8 cellular contexts compared by ENCODE assay signal in the genomic region with DNA sequence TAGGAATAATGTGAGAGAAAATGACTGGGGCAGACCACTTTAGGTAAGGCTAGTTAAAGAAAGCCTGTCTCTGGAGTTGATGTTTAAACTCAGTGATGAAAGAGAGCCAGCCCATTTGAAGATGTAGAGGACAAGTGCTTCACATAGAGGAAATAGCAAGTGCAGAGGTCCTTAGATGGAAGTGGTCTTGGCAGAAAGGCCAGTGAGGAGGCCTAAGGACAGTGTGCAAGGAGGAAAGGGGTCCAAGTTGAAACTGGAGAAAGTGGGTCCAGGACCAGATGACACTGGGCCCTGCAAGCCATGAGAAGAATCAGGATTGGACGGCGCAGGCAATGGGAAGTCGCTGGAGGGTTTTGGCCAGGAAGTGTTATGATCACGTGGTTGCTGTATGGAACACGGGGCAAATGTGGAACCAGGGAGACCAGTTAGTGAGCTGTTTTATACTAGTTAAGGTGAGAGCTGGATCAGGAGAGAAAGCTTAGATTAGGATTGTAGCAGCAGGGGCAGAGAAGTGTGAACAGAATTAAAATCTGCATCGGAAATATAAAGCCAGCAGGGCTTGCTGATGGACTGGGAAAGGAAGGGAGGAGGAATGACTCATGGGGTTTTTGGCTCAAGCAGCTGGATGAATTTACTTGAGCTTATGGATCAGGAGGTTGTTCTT. TPM values are rescaled to one million over a fixed set of nuclear protein-coding genes. Genes with fewer than 3 reads are reported as not detected.
DNase-seq lines count a peak whose midpoint lies in the region; ATAC-seq and TF ChIP-seq lines count a peak whose summit lies in the region.

No MANE protein-coding gene starts in this region.

- no peaks in the 10 kb centered on the region for H3K9me3 Mint-ChIP-seq in CD4-positive, CD25-positive, alpha-beta regulatory T cell

- H3K4me3 ChIP-seq in CD4-positive, CD25-positive, alpha-beta regulatory T cell (ENCODE audit: low read depth, low read length): no peak overlapping the region
- H3K4me3 ChIP-seq in HFF-Myc (replicated peaks; ENCODE audit: low read depth, low read length): no peak overlapping the region

- peak overlapping the region in 1 of 4 donors; percentile 33 for H3K4me3 Mint-ChIP-seq in CD4-positive, CD25-positive, alpha-beta regulatory T cell

- H3K27ac ChIP-seq in CD4-positive, CD25-positive, alpha-beta regulatory T cell (ENCODE audit: insufficient read depth, low read length, poor library complexity, severe bottlenecking): no peak overlapping the region
- peak overlapping the region; percentile 42 for H3K27ac ChIP-seq in VCaP

- DNase-seq in CD4-positive, CD25-positive, alpha-beta regulatory T cell: no peak
- DNase-seq in HFF-Myc (ENCODE audit: extremely low read depth, low read depth) (peak; percentile 62), fibroblast of the conjunctiva (ENCODE audit: low read depth) (peak; percentile 63), sciatic nerve (ENCODE audit: low spot score) (peak; percentile 62), NCI-H1048 (lab: John Stamatoyannopoulos, UW) (no peak), NK-92 (lab: John Stamatoyannopoulos, UW; ENCODE audit: unreplicated experiment) (no peak)
- no peak for DNase-seq in stimulated activated CD4-positive, alpha-beta T cell treated with anti-CD3 and anti-CD28 coated beads, Interleukin-15, amount 100 ng/mL, for 24 hours

- no peaks in the 10 kb centered on the region for H3K4me1 ChIP-seq in CD4-positive, CD25-positive, alpha-beta regulatory T cell (ENCODE audit: control insufficient read depth, insufficient read depth, low read length, poor library complexity, severe bottlenecking)

- intact Hi-C loops in sciatic nerve (cut with DNase I): no loop called here

- peaks cover 40 to 52% (median 41%) of the 10 kb centered on the region in 4 donors for H3K4me1 Mint-ChIP-seq in CD4-positive, CD25-positive, alpha-beta regulatory T cell

- no peaks in the 10 kb centered on the region for H3K27me3 Mint-ChIP-seq in CD4-positive, CD25-positive, alpha-beta regulatory T cell

- peak overlapping the region; percentile 52 to 88 (median 59) for H3K27ac Mint-ChIP-seq in CD4-positive, CD25-positive, alpha-beta regulatory T cell

- peaks cover 3% of the 10 kb centered on the region for H3K36me3 ChIP-seq in CD4-positive, CD25-positive, alpha-beta regulatory T cell (ENCODE audit: control insufficient read depth, insufficient read depth, low read length)

- peaks cover 2% of the 10 kb centered on the region for H3K36me3 Mint-ChIP-seq in CD4-positive, CD25-positive, alpha-beta regulatory T cell

- ATAC-seq in CD4-positive, CD25-positive, alpha-beta regulatory T cell (ENCODE audit: low read depth in 2 of 2): no peak
- peak; percentile 70 for ATAC-seq in sciatic nerve

- H3K9me3 ChIP-seq in CD4-positive, CD25-positive, alpha-beta regulatory T cell (ENCODE audit: control insufficient read depth in 2 of 2, low read length in 2 of 2): no peaks in the 10 kb centered on the region

- no peak for TF ChIP-seq CTCF in HFF-Myc (IDR thresholded peaks at IDR 0.05; ENCODE audit: low read depth, low read length, missing control alignments)
- TF ChIP-seq CTCF in VCaP (conservative IDR thresholded peaks at IDR 0.05): no peak

- no peaks in the 10 kb centered on the region for H3K27me3 ChIP-seq in CD4-positive, CD25-positive, alpha-beta regulatory T cell (ENCODE audit: control insufficient read depth, insufficient read depth, low read length)

RNA-seq across cellular contexts. Expression of a gene that starts 48.0 kb away (rescaled TPM):
- total RNA-seq in CD4-positive, CD25-positive, alpha-beta regulatory T cell: 4.7 TPM
- polyA plus RNA-seq in CD4-positive, CD25-positive, alpha-beta regulatory T cell: not detected
- total RNA-seq in sciatic nerve: not detected

Comparison
In these comparisons a context has a peak if more than half of its experiments do, and no peak if none do; other contexts are left out.
1. DNase-seq: peak in HFF-Myc (single experiment), fibroblast of the conjunctiva (single experiment) and sciatic nerve (single experiment); none in CD4-positive, CD25-positive, alpha-beta regulatory T cell (0 of 3), NCI-H1048 (single experiment), stimulated activated CD4-positive, alpha-beta T cell treated with anti-CD3 and anti-CD28 coated beads, Interleukin-15, amount 100 ng/mL, for 24 hours (single experiment) and NK-92 (single experiment).